In genomic region chr4:26736621-26737020, GRCh38 we compare ENCODE assay signal across 26 cellular contexts.
A peak's percentile ranks its signal among the peaks of the same experiment; 100 is the strongest.
DNase-seq lines count a peak whose midpoint lies in the region; ATAC-seq, FAIRE-seq and TF ChIP-seq lines count a peak whose summit lies in the region.
"Had no signal": no experiment of that assay in that cellular context is flagged by ENCODE, and none has a peak within 500 bp of the region (broad histone marks: within the 10 kb centered on the region; RNA-seq: fewer than 3 reads in every experiment).

No MANE protein-coding gene starts in this region.

- H4K20me1 ChIP-seq in astrocyte (ENCODE audit: insufficient read depth, low read length) = no peaks in the 10 kb centered on the region

- H3K36me3 ChIP-seq in astrocyte (ENCODE audit: insufficient read depth, low read length) = peaks cover 3% of the 10 kb centered on the region
- H3K36me3 ChIP-seq: Peyer's patch, upper lobe of right lung had no signal

- H3K4me3 Mint-ChIP-seq in astrocyte (ENCODE audit: unreplicated experiment) = no peak overlapping the region
- H3K4me3 Mint-ChIP-seq: activated naive CD8-positive, alpha-beta T cell treated with anti-CD3 and anti-CD28 coated beads for 36 hours; H9; naive thymus-derived CD4-positive, alpha-beta T cell; T-helper 2 cell treated with Interferon-gamma antibody and Interleukin-4, amounts not matched to agents 5 μg/mL and 100 μg/mL, for 36 hours had no signal

- peaks cover 2% of the 10 kb centered on the region for H3K36me3 Mint-ChIP-seq in astrocyte (ENCODE audit: low read depth, unreplicated experiment)

- no peaks in the 10 kb centered on the region for H3K9me3 Mint-ChIP-seq in astrocyte (ENCODE audit: unreplicated experiment)
- H3K9me3 Mint-ChIP-seq: activated naive CD8-positive, alpha-beta T cell treated with anti-CD3 and anti-CD28 coated beads for 36 hours; activated T-helper 2 cell treated with anti-CD3 and anti-CD28 coated beads, Interferon-gamma antibody, Interleukin-2, Interleukin-4, amounts not matched to agents 10 μg/mL and 5 μg/mL and 100 μg/mL, durations not matched to agents 14 hours and 24 hours and 36 hours; H9; naive thymus-derived CD4-positive, alpha-beta T cell; T-helper 2 cell treated with Interferon-gamma antibody and Interleukin-4, amounts not matched to agents 5 μg/mL and 100 μg/mL, for 36 hours had no signal

- no peak overlapping the region for H2AFZ ChIP-seq in astrocyte (ENCODE audit: low read depth, low read length)

- H3K27me3 ChIP-seq in astrocyte (ENCODE audit: insufficient read depth, low read length) = no peaks in the 10 kb centered on the region
- H3K27me3 ChIP-seq: body of pancreas, Peyer's patch, upper lobe of right lung had no signal

- DNase-seq in EH (ENCODE audit: low read depth) = peak; percentile 32
- peak; percentile 10 for DNase-seq in HK-2 (ENCODE audit: unreplicated experiment)
- peak; percentile 34 for DNase-seq in astrocyte (ENCODE audit: low read depth)
- peak; percentile 60 for DNase-seq in iris pigment epithelial cell (ENCODE audit: low read depth)
- DNase-seq in globus pallidus (ENCODE audit: low spot score) = no peak
- DNase-seq in Right ventricle myocardium inferior (ENCODE audit: missing footprints) = no peak
- DNase-seq in amniotic stem cell (lab: John Stamatoyannopoulos, UW) = no peak
- no peak for DNase-seq in stimulated activated CD4-positive, alpha-beta T cell treated with anti-CD3 and anti-CD28 coated beads, Interleukin-4, amount 100 ng/mL, for 4 hours
- DNase-seq: activated CD4-positive, alpha-beta T cell treated with anti-CD3 and anti-CD28 coated beads, Interleukin-2, amount 50 U/mL, for 48 hours; activated CD8-positive, alpha-beta memory T cell treated with anti-CD3 and anti-CD28 coated beads, Interleukin-2, amount 50 U/mL, for 48 hours; activated naive CD8-positive, alpha-beta T cell treated with anti-CD3 and anti-CD28 coated beads for 36 hours; body of pancreas; C1 segment of cervical spinal cord; effector CD8-positive, alpha-beta T cell; H9; head of caudate nucleus; left colon; naive thymus-derived CD4-positive, alpha-beta T cell; NCI-H1417; NCI-H510A; Peyer's patch; right cardiac atrium; upper lobe of right lung had no signal

- TF ChIP-seq CTCF in astrocyte (IDR thresholded peaks at IDR 0.05; ENCODE audit: insufficient read depth, low read depth, low read length) = no peak

- H3K79me2 ChIP-seq in astrocyte (ENCODE audit: insufficient read depth, low read length) = no peaks in the 10 kb centered on the region

- no peaks in the 10 kb centered on the region for H3K9me3 ChIP-seq in astrocyte (ENCODE audit: insufficient read depth, low read depth, low read length)
- H3K9me3 ChIP-seq: body of pancreas, Peyer's patch, upper lobe of right lung had no signal

- no peaks in the 10 kb centered on the region for H3K27me3 Mint-ChIP-seq in astrocyte (ENCODE audit: low read depth, unreplicated experiment)
- H3K27me3 Mint-ChIP-seq: activated naive CD8-positive, alpha-beta T cell treated with anti-CD3 and anti-CD28 coated beads for 36 hours had no signal

- no peak overlapping the region for H3K27ac ChIP-seq in astrocyte (ENCODE audit: low read depth, low read length)
- H3K27ac ChIP-seq: body of pancreas, Peyer's patch, upper lobe of right lung had no signal

- FAIRE-seq in astrocyte (lab: Jason Lieb, UNC) = no peak
- FAIRE-seq: HepG2 had no signal

- H3K4me2 ChIP-seq in astrocyte (ENCODE audit: low read length) = no peak overlapping the region

- H3K4me1 ChIP-seq in astrocyte (ENCODE audit: insufficient read depth, low read length) = no peaks in the 10 kb centered on the region
- H3K4me1 ChIP-seq: Peyer's patch, upper lobe of right lung had no signal

- no peak overlapping the region for H3K27ac Mint-ChIP-seq in astrocyte (ENCODE audit: unreplicated experiment)
- H3K27ac Mint-ChIP-seq: activated naive CD8-positive, alpha-beta T cell treated with anti-CD3 and anti-CD28 coated beads for 36 hours; activated T-helper 2 cell treated with anti-CD3 and anti-CD28 coated beads, Interferon-gamma antibody, Interleukin-2, Interleukin-4, amounts not matched to agents 10 μg/mL and 5 μg/mL and 100 μg/mL, durations not matched to agents 14 hours and 24 hours and 36 hours; H9; naive thymus-derived CD4-positive, alpha-beta T cell; T-helper 2 cell treated with Interferon-gamma antibody and Interleukin-4, amounts not matched to agents 5 μg/mL and 100 μg/mL, for 36 hours had no signal

- H3K9ac ChIP-seq in astrocyte (ENCODE audit: low read length) = no peak overlapping the region

- H3K4me1 Mint-ChIP-seq in astrocyte (ENCODE audit: low read depth, unreplicated experiment) = peaks cover 1% of the 10 kb centered on the region
- H3K4me1 Mint-ChIP-seq: naive thymus-derived CD4-positive, alpha-beta T cell had no signal

- intact Hi-C loops in Right ventricle myocardium inferior (cut with DNase I) = no loop called here

- no peak for ATAC-seq in Right ventricle myocardium inferior
- ATAC-seq: body of pancreas; HepG2; left colon; naive thymus-derived CD4-positive, alpha-beta T cell; right cardiac atrium; upper lobe of right lung had no signal

- H3K4me3 ChIP-seq in astrocyte (ENCODE audit: insufficient read depth, low read depth, low read length) = no peak overlapping the region
- H3K4me3 ChIP-seq: body of pancreas, Peyer's patch, upper lobe of right lung had no signal

Comparison
In these comparisons a context has a peak if more than half of its experiments do, and no peak if none do; other contexts are left out.
1. DNase-seq: peak in EH (single experiment), HK-2 (single experiment), astrocyte (single experiment) and iris pigment epithelial cell (single experiment); none in globus pallidus (single experiment), Right ventricle myocardium inferior (single experiment), amniotic stem cell (single experiment) and stimulated activated CD4-positive, alpha-beta T cell treated with anti-CD3 and anti-CD28 coated beads, Interleukin-4, amount 100 ng/mL, for 4 hours (0 of 2).